In genomic region chr14:102949801-102950451, GRCh38 we compare ENCODE assay signal across 11 cellular contexts. TPM values are rescaled to one million over a fixed set of nuclear protein-coding genes. Genes with fewer than 3 reads are reported as not detected.
DNase-seq lines count a peak whose midpoint lies in the region; TF ChIP-seq lines count a peak whose summit lies in the region.
"Had no signal": no experiment of that assay in that cellular context is flagged by ENCODE, and none has a peak within 500 bp of the region (broad histone marks: within the 10 kb centered on the region; RNA-seq: fewer than 3 reads in every experiment).

No MANE protein-coding gene starts in this region.

- no peak overlapping the region for H3K4me2 ChIP-seq in smooth muscle cell

- intact Hi-C loops in prostate gland (cut with DNase I) = no loop called here
- intact Hi-C loops in activated CD4-positive, alpha-beta T cell treated with anti-CD3 and anti-CD28 coated beads, Interleukin-2, amount 10 ng/mL, durations not matched to agents 24 days and 14 days (cut with micrococcal nuclease) = no loop called here

- no peak overlapping the region for H3K4me3 Mint-ChIP-seq in CD8-positive, alpha-beta memory T cell
- H3K4me3 Mint-ChIP-seq in activated CD4-positive, alpha-beta T cell treated with anti-CD3 and anti-CD28 coated beads, Interleukin-2, amount 10 ng/mL, durations not matched to agents 24 days and 14 days = no peak overlapping the region

- H3K4me1 Mint-ChIP-seq in CD8-positive, alpha-beta memory T cell = peaks cover 11 to 27% (median 14%) of the 10 kb centered on the region in 3 donors
- H3K4me1 Mint-ChIP-seq in activated CD4-positive, alpha-beta T cell treated with anti-CD3 and anti-CD28 coated beads, Interleukin-2, amount 10 ng/mL, durations not matched to agents 24 days and 14 days = peaks cover 19% of the 10 kb centered on the region

- CTCF ChIA-PET in CD8-positive, alpha-beta memory T cell (lab: Charles Lee) = no interaction called here

- H4K20me1 ChIP-seq in smooth muscle cell (ENCODE audit: low read depth) = peaks cover 3% of the 10 kb centered on the region

- peaks cover 3 to 8% of the 10 kb centered on the region in 2 donors for H3K27me3 Mint-ChIP-seq in CD8-positive, alpha-beta memory T cell
- H3K27me3 Mint-ChIP-seq in activated CD4-positive, alpha-beta T cell treated with anti-CD3 and anti-CD28 coated beads, Interleukin-2, amount 10 ng/mL, durations not matched to agents 24 days and 14 days = no peaks in the 10 kb centered on the region

- TF ChIP-seq CTCF in prostate gland (IDR thresholded peaks at IDR 0.05) (no peak), smooth muscle cell (IDR thresholded peaks at IDR 0.05; ENCODE audit: borderline replicate concordance, insufficient read depth, poor library complexity, severe bottlenecking) (no peak)

- peaks cover 21% of the 10 kb centered on the region for H3K4me1 ChIP-seq in CD8-positive, alpha-beta memory T cell (ENCODE audit: insufficient read depth, low read length)
- peaks cover 12% of the 10 kb centered on the region for H3K4me1 ChIP-seq in prostate gland (replicated peaks)
- H3K4me1 ChIP-seq in smooth muscle cell (ENCODE audit: low read depth) = no peaks in the 10 kb centered on the region

- peak overlapping the region in 5 of 8 donors; percentile 13 to 84 (median 57) for H3K27ac Mint-ChIP-seq in CD8-positive, alpha-beta memory T cell
- no peak overlapping the region for H3K27ac Mint-ChIP-seq in activated CD4-positive, alpha-beta T cell treated with anti-CD3 and anti-CD28 coated beads, Interleukin-2, amount 10 ng/mL, durations not matched to agents 24 days and 14 days

- H3K4me3 ChIP-seq in CD8-positive, alpha-beta memory T cell (ENCODE audit: low read length) = no peak overlapping the region
- H3K4me3 ChIP-seq in prostate gland (no peak overlapping the region), smooth muscle cell (no peak overlapping the region)

- H3K9me3 ChIP-seq in CD8-positive, alpha-beta memory T cell (ENCODE audit: low read length) = no peaks in the 10 kb centered on the region
- no peaks in the 10 kb centered on the region for H3K9me3 ChIP-seq in prostate gland
- no peaks in the 10 kb centered on the region for H3K9me3 ChIP-seq in smooth muscle cell (replicated peaks; ENCODE audit: low read depth)

- no peaks in the 10 kb centered on the region for H3F3A ChIP-seq in smooth muscle cell (ENCODE audit: low read depth)

- DNase-seq in CD8-positive, alpha-beta memory T cell = no peak
- DNase-seq in NCI-H2196 treated with DMSO at 0.1 percent for 48 hours (lab: John Stamatoyannopoulos, UW; ENCODE audit: unreplicated experiment) (peak; percentile 26), fibroblast of gingiva (ENCODE audit: low read depth) (peak; percentile 77), prostate gland (ENCODE audit: low spot score) (peak; percentile 80), SIG-M5 (lab: John Stamatoyannopoulos, UW) (no peak), GF-D8 (lab: John Stamatoyannopoulos, UW) (no peak), smooth muscle cell (lab: John Stamatoyannopoulos, UW; ENCODE audit: unreplicated experiment) (no peak)
- DNase-seq in activated CD4-positive, alpha-beta T cell treated with anti-CD3 and anti-CD28 coated beads, Interleukin-2, amount 10 ng/mL, durations not matched to agents 24 days and 14 days = no peak
- DNase-seq: NCI-H2171, retina, WERI-Rb-1 had no signal

- H2AFZ ChIP-seq in smooth muscle cell (ENCODE audit: low read depth) = no peak overlapping the region

- WGBS in prostate gland = 55% methylated on average over 20 of the region's 23 CpGs
- WGBS in smooth muscle cell (ENCODE audit: low lambda C conversion rate) = 97% methylated on average over 23 of the region's 23 CpGs

- POLR2A ChIA-PET in CD8-positive, alpha-beta memory T cell (lab: Charles Lee) = no interaction called here

- no peaks in the 10 kb centered on the region for H3K27me3 ChIP-seq in CD8-positive, alpha-beta memory T cell (ENCODE audit: insufficient read depth, low read length, poor library complexity, severe bottlenecking)
- H3K27me3 ChIP-seq in prostate gland (replicated peaks; ENCODE audit: insufficient read depth) (no peaks in the 10 kb centered on the region), smooth muscle cell (ENCODE audit: low read depth) (no peaks in the 10 kb centered on the region)

- H3K9ac ChIP-seq in smooth muscle cell (ENCODE audit: low read depth) = no peak overlapping the region

- no peaks in the 10 kb centered on the region for H3K36me3 ChIP-seq in CD8-positive, alpha-beta memory T cell (ENCODE audit: insufficient read depth, low read length)
- H3K36me3 ChIP-seq in prostate gland (peaks cover 5 to 52% of the 10 kb centered on the region in 2 donors), smooth muscle cell (ENCODE audit: low read depth) (peaks cover 15% of the 10 kb centered on the region)

- no peak for TF ChIP-seq POLR2A in prostate gland (IDR thresholded peaks at IDR 0.05)

- no peaks in the 10 kb centered on the region for H3K9me3 Mint-ChIP-seq in CD8-positive, alpha-beta memory T cell
- no peaks in the 10 kb centered on the region for H3K9me3 Mint-ChIP-seq in activated CD4-positive, alpha-beta T cell treated with anti-CD3 and anti-CD28 coated beads, Interleukin-2, amount 10 ng/mL, durations not matched to agents 24 days and 14 days

- no peaks in the 10 kb centered on the region for H3K79me2 ChIP-seq in smooth muscle cell (ENCODE audit: low read depth)

- H3K27ac ChIP-seq in CD8-positive, alpha-beta memory T cell (ENCODE audit: low read depth, low read length) = no peak overlapping the region
- H3K27ac ChIP-seq in prostate gland (peak overlapping the region in 1 of 2 donors; percentile 2), smooth muscle cell (ENCODE audit: low read depth) (no peak overlapping the region)
- H3K27ac ChIP-seq: WERI-Rb-1 had no signal

- peaks cover 0 to 5% (median 0%) of the 10 kb centered on the region in 3 donors for H3K36me3 Mint-ChIP-seq in CD8-positive, alpha-beta memory T cell
- no peaks in the 10 kb centered on the region for H3K36me3 Mint-ChIP-seq in activated CD4-positive, alpha-beta T cell treated with anti-CD3 and anti-CD28 coated beads, Interleukin-2, amount 10 ng/mL, durations not matched to agents 24 days and 14 days (ENCODE audit: low read depth)

RNA-seq across cellular contexts. Expression of gene AMN, which starts 27.5 kb away (rescaled TPM):
- total RNA-seq in CD8-positive, alpha-beta memory T cell = under 1 TPM; 0.66 to 0.75 TPM
- 1.6 TPM for polyA plus RNA-seq in CD8-positive, alpha-beta memory T cell
- total RNA-seq in prostate gland (1 to 10 TPM in 1 of 2 donors, under 1 TPM in 1; 0.91 to 1.6 TPM), smooth muscle cell (0.31 TPM in 1 of 2 replicates, not detected in the other)
- 0.35 and 0.62 TPM in 2 replicates for total RNA-seq in activated CD4-positive, alpha-beta T cell treated with anti-CD3 and anti-CD28 coated beads, Interleukin-2, amount 10 ng/mL, durations not matched to agents 24 days and 14 days
- polyA plus RNA-seq in smooth muscle cell = 0.65 and 1.2 TPM in 2 replicates

Comparison
In these comparisons a context has a peak if more than half of its experiments do, and no peak if none do; other contexts are left out.
1. DNase-seq: peak in NCI-H2196 treated with DMSO at 0.1 percent for 48 hours (single experiment), fibroblast of gingiva (single experiment) and prostate gland (single experiment); none in CD8-positive, alpha-beta memory T cell (0 of 5), SIG-M5 (single experiment), GF-D8 (single experiment), activated CD4-positive, alpha-beta T cell treated with anti-CD3 and anti-CD28 coated beads, Interleukin-2, amount 10 ng/mL, durations not matched to agents 24 days and 14 days (single experiment) and smooth muscle cell (single experiment).